In the genomic region with DNA sequence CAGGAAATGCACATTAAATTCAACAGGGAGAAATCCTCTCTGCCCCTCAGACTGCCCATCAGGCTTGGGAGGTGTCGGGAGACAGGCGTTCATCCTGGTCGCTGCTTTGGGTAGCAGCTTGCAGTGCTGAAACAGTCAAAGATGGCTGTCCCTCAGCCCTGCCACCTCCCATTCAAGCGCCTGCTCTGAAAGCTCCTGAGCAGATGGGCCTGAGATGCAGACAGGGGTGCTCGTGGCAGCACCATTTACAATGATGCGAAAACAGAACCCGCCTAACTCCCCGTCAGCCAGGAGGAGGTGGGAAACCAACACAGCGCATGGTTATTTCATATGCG, we compare ENCODE assay signal across 19 cellular contexts. TPM values are rescaled to one million over a fixed set of nuclear protein-coding genes. Genes with fewer than 3 reads are reported as not detected.
"Had no signal": no experiment of that assay in that cellular context is flagged by ENCODE, and none has a peak within 500 bp of the region (broad histone marks: within the 10 kb centered on the region; RNA-seq: fewer than 3 reads in every experiment).

No MANE protein-coding gene starts in this region.

- DNase-seq: activated CD4-positive, alpha-beta T cell treated with anti-CD3 and anti-CD28 coated beads for 1 hour; activated CD4-positive, alpha-beta T cell treated with anti-CD3 and anti-CD28 coated beads, Interleukin-2, amount 50 U/mL, for 1 hour; activated CD8-positive, alpha-beta T cell treated with anti-CD3 and anti-CD28 coated beads, Interleukin-2, amount 10 ng/mL, durations not matched to agents 7 days and 5 days; activated naive CD4-positive, alpha-beta T cell treated with Interleukin-2 at 50 U/mL for 16 hours; activated naive CD8-positive, alpha-beta T cell treated with anti-CD3 and anti-CD28 coated beads for 36 hours; activated T-cell treated with anti-CD3 and anti-CD28 coated beads, Interleukin-2, amount 50 U/mL, for 48 hours; cerebellar nuclear complex; effector CD8-positive, alpha-beta T cell; foreskin keratinocyte; immature natural killer cell; natural killer cell; T-helper 1 cell had no signal

- H3K4me1 ChIP-seq: foreskin keratinocyte, left lung had no signal

- H3K27ac ChIP-seq: foreskin keratinocyte, hepatocyte, left lung, prostate gland, upper lobe of left lung had no signal

- H3K9me3 ChIP-seq: left lung, prostate gland, upper lobe of left lung had no signal

- H3K27me3 ChIP-seq: foreskin keratinocyte, hepatocyte, upper lobe of left lung had no signal

- H3K36me3 ChIP-seq: left lung, prostate gland, upper lobe of left lung had no signal

- H3K4me3 ChIP-seq: hepatocyte, left lung, lung, prostate gland, upper lobe of left lung had no signal

- H3K4me2 ChIP-seq: hepatocyte had no signal

RNA-seq across cellular contexts. Expression of a gene that starts 3.6 kb away (rescaled TPM):
- total RNA-seq: bronchial epithelial cell, kidney epithelial cell had no signal
